In the genomic region with DNA sequence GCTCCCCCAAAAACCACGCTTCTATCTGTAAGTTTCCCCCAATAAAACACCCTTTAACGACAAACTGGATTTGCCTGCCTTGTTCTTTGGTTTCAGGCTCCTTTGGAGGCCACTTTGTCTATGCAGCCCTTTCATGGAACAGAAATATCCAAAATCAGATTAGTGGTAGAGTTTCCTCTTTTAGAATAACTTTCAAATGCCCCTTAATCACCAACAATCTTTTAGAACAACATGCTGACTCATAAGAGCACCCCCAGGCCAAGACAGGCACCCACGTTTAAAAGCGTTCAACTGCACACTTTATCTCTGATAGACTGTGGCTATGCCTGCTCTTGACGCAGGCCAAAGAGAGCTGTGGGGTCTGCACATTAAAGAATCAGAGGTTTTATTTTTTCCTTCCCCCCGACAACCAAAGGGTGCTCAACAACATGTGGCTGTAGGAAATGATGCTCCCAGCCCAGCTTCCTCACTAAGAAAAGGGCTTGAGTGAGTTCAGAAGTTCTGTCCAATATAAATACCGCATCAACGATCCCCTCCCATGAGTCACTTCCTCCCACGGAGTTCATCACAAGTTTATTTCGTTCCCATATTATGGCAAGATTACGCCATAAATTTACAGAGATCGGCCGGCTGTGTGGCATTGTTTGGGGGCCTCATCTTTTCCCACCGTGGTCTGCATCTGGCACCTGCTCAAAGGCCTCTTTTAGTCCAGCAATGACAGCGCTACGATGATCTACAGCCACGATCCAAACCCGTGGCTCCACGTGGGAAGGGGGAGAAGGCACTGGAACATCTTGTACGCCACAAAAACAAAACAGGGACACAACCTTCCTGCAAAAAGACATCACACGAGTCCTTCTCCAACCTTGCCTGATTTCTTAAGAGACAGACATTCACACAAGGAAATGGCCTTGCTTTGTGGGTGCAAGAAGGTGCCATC, we compare ENCODE assay signal across 8 cellular contexts.
DNase-seq lines count a peak whose midpoint lies in the region; ATAC-seq and TF ChIP-seq lines count a peak whose summit lies in the region.

No MANE protein-coding gene starts in this region.

- TF ChIP-seq POLR2A in lower leg skin (IDR thresholded peaks at IDR 0.05) = no peak

- H2AFZ ChIP-seq in PC-3 (ENCODE audit: low read length) = no peak overlapping the region

- no peaks in the 10 kb centered on the region for H3K9me2 ChIP-seq in PC-3 (replicated peaks; ENCODE audit: low read length)

- peaks cover 52% of the 10 kb centered on the region for H3K4me1 ChIP-seq in PC-3 (ENCODE audit: insufficient read depth, low read length)

- ATAC-seq in PC-3 (peak; percentile 77), HG02678 (IDR thresholded peaks at IDR 0.05; ENCODE audit: unreplicated experiment) (no peak), GM19324 (IDR thresholded peaks at IDR 0.05; ENCODE audit: low FRiP score, unreplicated experiment) (no peak)

- DNase-seq in EH (ENCODE audit: low read depth) (peak; percentile 98), PC-3 (peak; percentile 100), MCF 10A (ENCODE audit: unreplicated experiment) (peak; percentile 97), lower leg skin (ENCODE audit: low spot score in 2 of 2) (peak; percentile 81 to 88), iPS-NIHi7 (ENCODE audit: extremely low spot score) (no peak)

- 32 to 35% methylated on average over 21 of the region's 21 CpGs for WGBS in lower leg skin, 2 donors

- H3K36me3 ChIP-seq in PC-3 (ENCODE audit: low read depth, low read length) = no peaks in the 10 kb centered on the region

- peak overlapping the region; percentile 87 for H3K9ac ChIP-seq in PC-3 (ENCODE audit: low read length)

- CTCF ChIA-PET in PC-3 (lab: Charles Lee) = no interaction called here
- CTCF ChIA-PET in MCF 10A (lab: Yijun Ruan, JAX) = interaction anchor here (0.5 to 0.6 kb wide), 2 partner anchors 8 to 453 kb away, joined by 3 read pairs; no protein-coding TSS in a partner anchor

- TF ChIP-seq CTCF in PC-3 (conservative IDR thresholded peaks at IDR 0.05; ENCODE audit: low read depth, low read length) (no peak), MCF 10A (IDR thresholded peaks at IDR 0.05; ENCODE audit: unreplicated experiment) (no peak), lower leg skin (IDR thresholded peaks at IDR 0.05) (no peak)

- POLR2A ChIA-PET in PC-3 (lab: Charles Lee; ENCODE audit: unreplicated experiment) = interaction anchor here (0.5 to 0.7 kb wide), 2 partner anchors 65 to 112 kb away, joined by 4 to 6 read pairs; no protein-coding TSS in a partner anchor
- POLR2A ChIA-PET in MCF 10A (lab: Yijun Ruan, JAX) = interaction anchor here (0.6 to 1.5 kb wide), 2 partner anchors 95 to 122 kb away, joined by 3 to 4 read pairs; no protein-coding TSS in a partner anchor

- H3K27ac ChIP-seq in PC-3 (ENCODE audit: low read length) = peak overlapping the region; percentile 98
- H3K27ac ChIP-seq in temporal lobe (ENCODE audit: low read depth, low read length) = peak overlapping the region; percentile 45

- no peaks in the 10 kb centered on the region for H4K20me1 ChIP-seq in PC-3 (ENCODE audit: low read length)

- H3K4me3 ChIP-seq in PC-3 (ENCODE audit: low read length) (no peak overlapping the region), lower leg skin (ENCODE audit: low read depth, poor library complexity, severe bottlenecking) (no peak overlapping the region)

- intact Hi-C loops in PC-3 (cut with micrococcal nuclease) (loop anchor here (10.0 kb wide), 1 partner anchor 1964 kb away; a partner anchor contains a TSS), MCF 10A (cut with micrococcal nuclease) (loop anchor here (10.0 kb wide), 2 partner anchors 134 to 836 kb away; a partner anchor contains a TSS), lower leg skin (cut with DNase I; ENCODE audit: low total_unique reads) (no loop called here)

- H3F3A ChIP-seq in PC-3 (ENCODE audit: low read length, unreplicated experiment) = peaks cover 6% of the 10 kb centered on the region

- H3K4me3 Mint-ChIP-seq in MCF 10A (ENCODE audit: unreplicated experiment) = peak overlapping the region; percentile 59

- no peaks in the 10 kb centered on the region for H3K27me3 Mint-ChIP-seq in MCF 10A (ENCODE audit: insufficient read depth, unreplicated experiment)

- H3K4me1 Mint-ChIP-seq in MCF 10A (ENCODE audit: insufficient read depth, unreplicated experiment) = peaks cover 21% of the 10 kb centered on the region

- no peaks in the 10 kb centered on the region for H3K27me3 ChIP-seq in PC-3 (ENCODE audit: low read length)

- H3K27ac Mint-ChIP-seq in MCF 10A (ENCODE audit: low read depth, unreplicated experiment) = peak overlapping the region; percentile 81

- BruUV-seq in PC-3 (replicated peaks; lab: Mats Ljungman, UMichigan) = TSS peak; percentile 93
- TSS peak; percentile 89 for BruUV-seq in MCF 10A (replicated peaks; lab: Mats Ljungman, UMichigan)

- H3K79me2 ChIP-seq in PC-3 (ENCODE audit: low read length) = peaks cover 20% of the 10 kb centered on the region

- peak overlapping the region; percentile 38 for H3K4me2 ChIP-seq in PC-3 (ENCODE audit: low read length)

- H3K9me3 ChIP-seq in PC-3 (ENCODE audit: low read length) = no peaks in the 10 kb centered on the region

- no peaks in the 10 kb centered on the region for H3K9me3 Mint-ChIP-seq in MCF 10A (ENCODE audit: unreplicated experiment)

- H3K36me3 Mint-ChIP-seq in MCF 10A (ENCODE audit: insufficient read depth, unreplicated experiment) = no peaks in the 10 kb centered on the region
